In genomic region chr13:42864952-42865634, GRCh38 we compare ENCODE assay signal across 25 cellular contexts.
DNase-seq lines count a peak whose midpoint lies in the region; ATAC-seq and TF ChIP-seq lines count a peak whose summit lies in the region.
"Had no signal": no experiment of that assay in that cellular context is flagged by ENCODE, and none has a peak within 500 bp of the region (broad histone marks: within the 10 kb centered on the region; RNA-seq: fewer than 3 reads in every experiment).

No MANE protein-coding gene starts in this region.

- H4K20me1 ChIP-seq in osteoblast (ENCODE audit: insufficient read depth, low read length), result no peaks in the 10 kb centered on the region

- ATAC-seq in heart left ventricle, result peak in 3 of 4 donors; percentile 26 to 73 (median 63)
- ATAC-seq: HepG2 had no signal

- intact Hi-C loops in heart left ventricle (cut with DNase I), result no loop called here
- intact Hi-C loops in prostate gland (cut with DNase I), result no loop called here

- peaks cover 0 to 12% (median 6%) of the 10 kb centered on the region in 12 donors for H3K4me1 ChIP-seq in heart left ventricle
- no peaks in the 10 kb centered on the region for H3K4me1 ChIP-seq in osteoblast (ENCODE audit: insufficient read depth, low read length)
- no peaks in the 10 kb centered on the region for H3K4me1 ChIP-seq in prostate gland (replicated peaks)

- DNase-seq in EH (ENCODE audit: low read depth), result peak; percentile 31
- DNase-seq in SK-N-MC (ENCODE audit: low read depth, low spot score), result no peak
- no peak for DNase-seq in heart left ventricle
- DNase-seq in osteoblast (ENCODE audit: insufficient read length, low spot score, missing footprints), result peak; percentile 9
- no peak for DNase-seq in GM13977 (ENCODE audit: low spot score)
- DNase-seq in NCI-H2196 (lab: John Stamatoyannopoulos, UW; ENCODE audit: unreplicated experiment), result no peak
- DNase-seq in prostate gland (ENCODE audit: low spot score), result no peak
- DNase-seq: activated B cell treated with CpG ODN at 0.5 μM for 24 hours; activated CD4-positive, alpha-beta T cell treated with anti-CD3 and anti-CD28 coated beads, Interleukin-2, amount 50 U/mL, for 48 hours; activated CD8-positive, alpha-beta memory T cell treated with anti-CD3 and anti-CD28 coated beads, Interleukin-2, amount 50 U/mL, for 4 hours; anterior cingulate cortex; CD4-positive, alpha-beta memory T cell; GF-D8; kidney glomerular epithelial cell; naive B cell; NCI-H1048; NCI-H187; retina; stimulated activated naive CD4-positive, alpha-beta T cell treated with Interleukin-2 at 50 U/mL for 16 hours; SW 1271; T1000 had no signal

- H3K9ac ChIP-seq in SK-N-MC (ENCODE audit: insufficient read length), result no peak overlapping the region
- H3K9ac ChIP-seq: GM23248 had no signal

- TF ChIP-seq POLR2A in heart left ventricle (IDR thresholded peaks at IDR 0.05) (no peak), prostate gland (IDR thresholded peaks at IDR 0.05) (no peak)

- H3K27ac ChIP-seq in SK-N-MC, result no peak overlapping the region
- H3K27ac ChIP-seq in heart left ventricle, result no peak overlapping the region
- no peak overlapping the region for H3K27ac ChIP-seq in osteoblast (ENCODE audit: low read depth, low read length)
- no peak overlapping the region for H3K27ac ChIP-seq in prostate gland
- H3K27ac ChIP-seq: GM23248, HL-60, thoracic aorta had no signal

- H3K4me2 ChIP-seq in osteoblast (ENCODE audit: insufficient read depth, low read length), result no peak overlapping the region

- H3K27me3 ChIP-seq in heart left ventricle (no peaks in the 10 kb centered on the region), osteoblast (ENCODE audit: insufficient read depth, low read length) (no peaks in the 10 kb centered on the region), prostate gland (replicated peaks; ENCODE audit: insufficient read depth) (no peaks in the 10 kb centered on the region)

- H3K4me3 ChIP-seq in SK-N-MC, result peak overlapping the region; percentile 65
- H3K4me3 ChIP-seq in heart left ventricle, result peak overlapping the region in 5 of 12 donors; percentile 1 to 34 (median 12)
- H3K4me3 ChIP-seq in osteoblast (ENCODE audit: insufficient read depth, low read length), result no peak overlapping the region
- H3K4me3 ChIP-seq in prostate gland, result no peak overlapping the region
- H3K4me3 ChIP-seq: GM23248, thoracic aorta had no signal

- no peaks in the 10 kb centered on the region for H3K79me2 ChIP-seq in osteoblast (ENCODE audit: insufficient read depth, low read length)

- 43 to 53% (median 48%) methylated on average over 9 of the region's 9 CpGs for WGBS in heart left ventricle, 4 donors
- 50% methylated on average over 9 of the region's 9 CpGs for WGBS in prostate gland

- no peaks in the 10 kb centered on the region for H3K36me3 ChIP-seq in SK-N-MC (ENCODE audit: insufficient read depth, low read length)
- no peaks in the 10 kb centered on the region for H3K36me3 ChIP-seq in heart left ventricle
- no peaks in the 10 kb centered on the region for H3K36me3 ChIP-seq in osteoblast (ENCODE audit: insufficient read depth, low read length)
- H3K36me3 ChIP-seq in prostate gland, result no peaks in the 10 kb centered on the region
- H3K36me3 ChIP-seq: thoracic aorta had no signal

- in situ Hi-C loops in GM13977 (cut with MboI; ENCODE audit: low pct_unique_long_range_greater_than_20kb, low sequenced_read_pairs, unreplicated experiment), result no loop called here

- peak overlapping the region; percentile 34 for H2AFZ ChIP-seq in osteoblast (ENCODE audit: low read length)
- H2AFZ ChIP-seq: GM23248 had no signal

- no peaks in the 10 kb centered on the region for H3K9me3 ChIP-seq in SK-N-MC (ENCODE audit: low read depth, low read length)
- H3K9me3 ChIP-seq in heart left ventricle, result no peaks in the 10 kb centered on the region
- no peaks in the 10 kb centered on the region for H3K9me3 ChIP-seq in osteoblast (ENCODE audit: low read depth, low read length)
- H3K9me3 ChIP-seq in prostate gland, result no peaks in the 10 kb centered on the region
- H3K9me3 ChIP-seq: thoracic aorta had no signal

- no peak for TF ChIP-seq CTCF in heart left ventricle (IDR thresholded peaks at IDR 0.05)
- TF ChIP-seq CTCF in osteoblast (IDR thresholded peaks at IDR 0.05; ENCODE audit: extremely low read depth, low read depth, low read length), result no peak
- TF ChIP-seq CTCF in GM13977 (IDR thresholded peaks at IDR 0.05; ENCODE audit: extremely low read depth, insufficient read depth, missing control alignments), result no peak
- no peak for TF ChIP-seq CTCF in prostate gland (IDR thresholded peaks at IDR 0.05)

Comparison
In these comparisons a context has a peak if more than half of its experiments do, and no peak if none do; other contexts are left out.
1. DNase-seq: peak in EH (single experiment) and osteoblast (single experiment); none in SK-N-MC (single experiment), heart left ventricle (0 of 5), GM13977 (single experiment), NCI-H2196 (single experiment) and prostate gland (single experiment).